10 cellular contexts compared by ENCODE assay signal in the genomic region with DNA sequence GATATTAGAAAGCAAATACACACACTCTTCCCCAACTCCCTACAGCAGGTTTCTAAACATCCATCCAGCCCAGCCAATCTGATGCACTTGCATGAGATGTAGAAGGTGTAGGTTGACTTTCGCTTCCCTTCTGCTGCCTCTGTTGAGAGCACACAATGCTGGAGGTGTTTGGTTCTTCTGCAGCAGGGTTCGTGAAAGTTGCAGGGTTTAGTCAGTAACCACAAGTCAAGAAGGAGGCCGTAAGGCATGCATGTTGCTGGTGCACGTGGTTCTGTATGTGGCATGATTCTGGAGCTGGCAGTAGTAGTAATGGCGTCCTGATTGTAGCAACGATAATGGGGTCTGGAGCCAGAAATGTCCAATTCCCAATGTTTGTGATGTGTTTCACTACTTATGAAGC. TPM values are rescaled to one million over a fixed set of nuclear protein-coding genes. Genes with fewer than 3 reads are reported as not detected.
DNase-seq lines count a peak whose midpoint lies in the region; ATAC-seq and TF ChIP-seq lines count a peak whose summit lies in the region.
"Had no signal": no experiment of that assay in that cellular context is flagged by ENCODE, and none has a peak within 500 bp of the region (broad histone marks: within the 10 kb centered on the region; RNA-seq: fewer than 3 reads in every experiment).

No MANE protein-coding gene starts in this region.

- H3K27ac Mint-ChIP-seq in activated CD4-positive, alpha-beta T cell treated with anti-CD3 and anti-CD28 coated beads, Interleukin-2, amount 10 ng/mL, durations not matched to agents 7 days and 5 days, result no peak overlapping the region

- no peak overlapping the region for H3K4me3 Mint-ChIP-seq in activated CD4-positive, alpha-beta T cell treated with anti-CD3 and anti-CD28 coated beads, Interleukin-2, amount 10 ng/mL, durations not matched to agents 7 days and 5 days

- H3K4me1 ChIP-seq in adrenal gland (replicated peaks in 1 of 2), result no peaks in the 10 kb centered on the region

- no peaks in the 10 kb centered on the region for H3K9me3 ChIP-seq in adrenal gland (replicated peaks in 1 of 3)

- TF ChIP-seq CTCF in adrenal gland (IDR thresholded peaks at IDR 0.05), result no peak

- 88 to 100% (median 91%) methylated on average over 2 to 6 of the region's 6 CpGs for WGBS in adrenal gland, 4 donors

- H3K4me1 Mint-ChIP-seq in activated CD4-positive, alpha-beta T cell treated with anti-CD3 and anti-CD28 coated beads, Interleukin-2, amount 10 ng/mL, durations not matched to agents 7 days and 5 days, result peaks cover 17% of the 10 kb centered on the region

- no peaks in the 10 kb centered on the region for H3K9me3 Mint-ChIP-seq in activated CD4-positive, alpha-beta T cell treated with anti-CD3 and anti-CD28 coated beads, Interleukin-2, amount 10 ng/mL, durations not matched to agents 7 days and 5 days

- peak; percentile 93 for ATAC-seq in GM21576 (IDR thresholded peaks at IDR 0.05; ENCODE audit: unreplicated experiment)
- ATAC-seq in HG03442 (IDR thresholded peaks at IDR 0.05; ENCODE audit: unreplicated experiment), result peak; percentile 93

- peak; percentile 29 for DNase-seq in activated CD4-positive, alpha-beta T cell treated with anti-CD3 and anti-CD28 coated beads, Interleukin-2, amount 10 ng/mL, durations not matched to agents 7 days and 5 days
- DNase-seq in activated CD4-positive, alpha-beta T cell treated with anti-CD3 and anti-CD28 coated beads for 4 hours, result no peak
- DNase-seq in stimulated activated CD4-positive, alpha-beta T cell treated with anti-CD3 and anti-CD28 coated beads, Interleukin-2, amount 100 ng/mL, for 48 hours, result peak; percentile 6 to 9
- DNase-seq in C1 segment of cervical spinal cord (lab: John Stamatoyannopoulos, UW), result no peak
- DNase-seq in adrenal gland, result no peak
- no peak for DNase-seq in SHP77 treated with DMSO at 0.1 percent for 48 hours (lab: John Stamatoyannopoulos, UW)
- DNase-seq: islet precursor cell, NCI-H146 had no signal

- intact Hi-C loops in adrenal gland (cut with DNase I), result no loop called here

- no peak overlapping the region for H3K4me3 ChIP-seq in adrenal gland

- H3K36me3 Mint-ChIP-seq in activated CD4-positive, alpha-beta T cell treated with anti-CD3 and anti-CD28 coated beads, Interleukin-2, amount 10 ng/mL, durations not matched to agents 7 days and 5 days (ENCODE audit: low read depth), result peaks cover 2% of the 10 kb centered on the region

- POLR2A ChIA-PET in activated CD4-positive, alpha-beta T cell treated with anti-CD3 and anti-CD28 coated beads, Interleukin-2, amount 10 ng/mL, durations not matched to agents 7 days and 5 days (lab: Charles Lee), result no interaction called here

- TF ChIP-seq POLR2A in adrenal gland (IDR thresholded peaks at IDR 0.05), result no peak

- H3K27me3 ChIP-seq in adrenal gland, result no peaks in the 10 kb centered on the region

- no peak overlapping the region for H3K27ac ChIP-seq in adrenal gland

- peaks cover 0 to 11% of the 10 kb centered on the region in 2 donors for H3K36me3 ChIP-seq in adrenal gland (replicated peaks in 1 of 2)

- H3K27me3 Mint-ChIP-seq in activated CD4-positive, alpha-beta T cell treated with anti-CD3 and anti-CD28 coated beads, Interleukin-2, amount 10 ng/mL, durations not matched to agents 7 days and 5 days, result no peaks in the 10 kb centered on the region

- CTCF ChIA-PET in activated CD4-positive, alpha-beta T cell treated with anti-CD3 and anti-CD28 coated beads, Interleukin-2, amount 10 ng/mL, durations not matched to agents 7 days and 5 days (lab: Charles Lee), result no interaction called here

RNA-seq across cellular contexts. Expression of a gene that starts 53.0 kb away (rescaled TPM):
- total RNA-seq in activated CD4-positive, alpha-beta T cell treated with anti-CD3 and anti-CD28 coated beads, Interleukin-2, amount 10 ng/mL, durations not matched to agents 7 days and 5 days, result 100 to 1,000 TPM; 246 to 282 TPM
- 10 to 100 TPM; 56.7 to 87.5 (median 61.3) TPM for total RNA-seq in adrenal gland
- polyA plus RNA-seq in adrenal gland, result 10 to 100 TPM; 15.7 to 67.1 (median 25.9) TPM

RNA-seq across cellular contexts. Expression of a gene that starts 56.1 kb away (rescaled TPM):
- 10 to 100 TPM in 1 of 2 experiments, 1 to 10 TPM in 1; 8.9 to 10.5 TPM for total RNA-seq in activated CD4-positive, alpha-beta T cell treated with anti-CD3 and anti-CD28 coated beads, Interleukin-2, amount 10 ng/mL, durations not matched to agents 7 days and 5 days
- 10 to 100 TPM; 15.1 to 33.0 (median 18.4) TPM for total RNA-seq in adrenal gland
- 10 to 100 TPM in 1 of 3 donors, 1 to 10 TPM in 2; 1.8 to 36.0 (median 3.1) TPM for polyA plus RNA-seq in adrenal gland

RNA-seq across cellular contexts. Expression of a gene that starts 56.5 kb away (rescaled TPM):
- total RNA-seq in activated CD4-positive, alpha-beta T cell treated with anti-CD3 and anti-CD28 coated beads, Interleukin-2, amount 10 ng/mL, durations not matched to agents 7 days and 5 days, result 1 to 10 TPM; 5.4 to 5.8 TPM
- total RNA-seq in adrenal gland, result 10 to 100 TPM; 13.3 to 52.0 (median 18.1) TPM
- polyA plus RNA-seq in adrenal gland, result 10 to 100 TPM; 18.4 to 87.2 (median 21.4) TPM

Comparison
In these comparisons a context has a peak if more than half of its experiments do, and no peak if none do; other contexts are left out.
1. DNase-seq: peak in activated CD4-positive, alpha-beta T cell treated with anti-CD3 and anti-CD28 coated beads, Interleukin-2, amount 10 ng/mL, durations not matched to agents 7 days and 5 days (single experiment) and stimulated activated CD4-positive, alpha-beta T cell treated with anti-CD3 and anti-CD28 coated beads, Interleukin-2, amount 100 ng/mL, for 48 hours (2 of 2); none in activated CD4-positive, alpha-beta T cell treated with anti-CD3 and anti-CD28 coated beads for 4 hours (0 of 2), C1 segment of cervical spinal cord (0 of 14), adrenal gland (0 of 7) and SHP77 treated with DMSO at 0.1 percent for 48 hours (single experiment).